In genomic region chr6:16322666-16323312, GRCh38 we compare ENCODE assay signal across 8 cellular contexts.
DNase-seq lines count a peak whose midpoint lies in the region; ATAC-seq and TF ChIP-seq lines count a peak whose summit lies in the region.

No MANE protein-coding gene starts in this region.

- H4K20me1 ChIP-seq in OCI-LY1 (ENCODE audit: insufficient read depth, low read length) = no peaks in the 10 kb centered on the region

- no peak overlapping the region for H2AFZ ChIP-seq in OCI-LY1 (ENCODE audit: low read length)

- DNase-seq in ACHN (peak; percentile 70), glutamatergic neuron (peak; percentile 47), putamen (ENCODE audit: low spot score) (peak; percentile 82), aorta (peak in 1 of 2 donors; percentile 89)
- peak; percentile 82 for DNase-seq in activated T-helper 1 cell treated with anti-CD3 and anti-CD28 coated beads, Interleukin-12 subunit alpha, Interleukin-12 subunit beta, Interleukin-2, Interleukin-4 antibody, amounts not matched to agents 30 ng/mL and 10 ng/mL and 1 ng/mL, durations not matched to agents 14 hours and 24 hours and 36 hours (ENCODE audit: low spot score)

- H3K4me3 Mint-ChIP-seq in activated T-helper 1 cell treated with anti-CD3 and anti-CD28 coated beads, Interleukin-12 subunit alpha, Interleukin-12 subunit beta, Interleukin-2, Interleukin-4 antibody, amounts not matched to agents 30 ng/mL and 10 ng/mL and 1 ng/mL, durations not matched to agents 14 hours and 24 hours and 36 hours = peak overlapping the region; percentile 77
- H3K4me3 Mint-ChIP-seq in glutamatergic neuron (ENCODE audit: unreplicated experiment) = peak overlapping the region; percentile 51

- peak; percentile 85 for ATAC-seq in GM19025 (IDR thresholded peaks at IDR 0.05; ENCODE audit: low read depth, unreplicated experiment)
- peak; percentile 80 for ATAC-seq in HG03175 (IDR thresholded peaks at IDR 0.05; ENCODE audit: unreplicated experiment)
- ATAC-seq in aorta (ENCODE audit: low FRiP score) = peak; percentile 45

- intact Hi-C loops in activated T-helper 1 cell treated with anti-CD3 and anti-CD28 coated beads, Interleukin-12 subunit alpha, Interleukin-12 subunit beta, Interleukin-2, Interleukin-4 antibody, amounts not matched to agents 30 ng/mL and 10 ng/mL and 1 ng/mL, durations not matched to agents 14 hours and 24 hours and 36 hours (cut with micrococcal nuclease) = loop anchor here (1.0 to 10.0 kb wide), 10 partner anchors 9 to 1382 kb away; partner anchors contain the start of gene NUP153
- intact Hi-C loops in aorta (cut with DNase I) = loop anchor here in 1 of 2 donors (5.0 kb wide), 1 partner anchor 85 kb away; the partner anchor contains the start of gene GMPR

- TF ChIP-seq CTCF in OCI-LY1 (IDR thresholded peaks at IDR 0.05; ENCODE audit: low read length) = no peak
- TF ChIP-seq CTCF in glutamatergic neuron (IDR thresholded peaks at IDR 0.05; ENCODE audit: partially characterized antibody, unreplicated experiment) = no peak

- H3K4me1 ChIP-seq in OCI-LY1 (ENCODE audit: insufficient read depth, low read length, severe bottlenecking) (peaks cover 20% of the 10 kb centered on the region), aorta (ENCODE audit: control insufficient read depth in 1 of 2, insufficient read depth in 2 of 2, low read length in 2 of 2) (peaks cover 0 to 7% of the 10 kb centered on the region in 2 donors)

- H3K9ac ChIP-seq in OCI-LY1 (ENCODE audit: low read length) = no peak overlapping the region

- no peaks in the 10 kb centered on the region for H3K9me2 ChIP-seq in OCI-LY1 (ENCODE audit: low read depth, low read length)

- no peaks in the 10 kb centered on the region for H3K79me2 ChIP-seq in OCI-LY1 (ENCODE audit: insufficient read depth, low read length)

- H3K9me3 Mint-ChIP-seq in activated T-helper 1 cell treated with anti-CD3 and anti-CD28 coated beads, Interleukin-12 subunit alpha, Interleukin-12 subunit beta, Interleukin-2, Interleukin-4 antibody, amounts not matched to agents 30 ng/mL and 10 ng/mL and 1 ng/mL, durations not matched to agents 14 hours and 24 hours and 36 hours = no peaks in the 10 kb centered on the region
- H3K9me3 Mint-ChIP-seq in glutamatergic neuron (ENCODE audit: unreplicated experiment) = peaks cover 17% of the 10 kb centered on the region

- H3K27me3 ChIP-seq in OCI-LY1 (ENCODE audit: insufficient read depth, low read length) (no peaks in the 10 kb centered on the region), aorta (ENCODE audit: control insufficient read depth in 1 of 2, insufficient read depth in 2 of 2, low read length in 1 of 2) (no peaks in the 10 kb centered on the region)

- H3K27ac ChIP-seq in OCI-LY1 (ENCODE audit: low read depth, low read length, poor library complexity, severe bottlenecking) = no peak overlapping the region
- H3K27ac ChIP-seq in aorta (ENCODE audit: low read depth in 1 of 2, low read length in 2 of 2) = peak overlapping the region in 1 of 2 donors; percentile 58

- no peaks in the 10 kb centered on the region for H3K27me3 Mint-ChIP-seq in activated T-helper 1 cell treated with anti-CD3 and anti-CD28 coated beads, Interleukin-12 subunit alpha, Interleukin-12 subunit beta, Interleukin-2, Interleukin-4 antibody, amounts not matched to agents 30 ng/mL and 10 ng/mL and 1 ng/mL, durations not matched to agents 14 hours and 24 hours and 36 hours (ENCODE audit: insufficient read depth)
- peaks cover 11% of the 10 kb centered on the region for H3K27me3 Mint-ChIP-seq in glutamatergic neuron (ENCODE audit: unreplicated experiment)

- H3K9me3 ChIP-seq in OCI-LY1 (ENCODE audit: low read length) = no peaks in the 10 kb centered on the region
- H3K9me3 ChIP-seq in aorta (ENCODE audit: control insufficient read depth, low read length) = no peaks in the 10 kb centered on the region

- peak overlapping the region; percentile 16; the same call in 1 of the 2 replicates for H3K4me2 ChIP-seq in OCI-LY1 (ENCODE audit: low read length)

- H3K27ac Mint-ChIP-seq in activated T-helper 1 cell treated with anti-CD3 and anti-CD28 coated beads, Interleukin-12 subunit alpha, Interleukin-12 subunit beta, Interleukin-2, Interleukin-4 antibody, amounts not matched to agents 30 ng/mL and 10 ng/mL and 1 ng/mL, durations not matched to agents 14 hours and 24 hours and 36 hours = peak overlapping the region; percentile 99
- H3K27ac Mint-ChIP-seq in glutamatergic neuron (ENCODE audit: unreplicated experiment) = peak overlapping the region; percentile 98

- no peaks in the 10 kb centered on the region for H3F3A ChIP-seq in OCI-LY1 (ENCODE audit: insufficient read depth, low read length)

- peaks cover 36% of the 10 kb centered on the region for H3K36me3 Mint-ChIP-seq in activated T-helper 1 cell treated with anti-CD3 and anti-CD28 coated beads, Interleukin-12 subunit alpha, Interleukin-12 subunit beta, Interleukin-2, Interleukin-4 antibody, amounts not matched to agents 30 ng/mL and 10 ng/mL and 1 ng/mL, durations not matched to agents 14 hours and 24 hours and 36 hours (ENCODE audit: low read depth)
- no peaks in the 10 kb centered on the region for H3K36me3 Mint-ChIP-seq in glutamatergic neuron (ENCODE audit: unreplicated experiment)

- peaks cover 76% of the 10 kb centered on the region for H3K4me1 Mint-ChIP-seq in activated T-helper 1 cell treated with anti-CD3 and anti-CD28 coated beads, Interleukin-12 subunit alpha, Interleukin-12 subunit beta, Interleukin-2, Interleukin-4 antibody, amounts not matched to agents 30 ng/mL and 10 ng/mL and 1 ng/mL, durations not matched to agents 14 hours and 24 hours and 36 hours (ENCODE audit: low read depth)
- H3K4me1 Mint-ChIP-seq in glutamatergic neuron (ENCODE audit: low read depth, unreplicated experiment) = peaks cover 50% of the 10 kb centered on the region

- H3K4me3 ChIP-seq in OCI-LY1 (ENCODE audit: low read depth, low read length, poor library complexity, severe bottlenecking) (no peak overlapping the region), aorta (ENCODE audit: low read length in 2 of 2) (no peak overlapping the region)

- WGBS in aorta, 2 donors = 27 to 30% methylated on average over 11 of the region's 11 CpGs

- H3K36me3 ChIP-seq in OCI-LY1 (ENCODE audit: insufficient read depth, low read length) (no peaks in the 10 kb centered on the region), aorta (ENCODE audit: control insufficient read depth in 1 of 2, insufficient read depth in 2 of 2, low read length in 1 of 2) (peaks cover 0 to 2% of the 10 kb centered on the region in 2 donors)

- in situ Hi-C loops in ACHN (cut with HindIII; ENCODE audit: low pct_ligation_motif_present, low pct_unique_long_range_greater_than_20kb, low sequenced_read_pairs) = no loop called here
